In genomic region chr2:114175507-114175906, GRCh38 we compare ENCODE assay signal across 4 cellular contexts.
TF ChIP-seq lines count a peak whose summit lies in the region.

No MANE protein-coding gene starts in this region.

TF ChIP-seq in HepG2, 621 proteins besides CTCF, POLR2A, EP300 and RAD21:
- TF ChIP-seq NFIC (IDR thresholded peaks at IDR 0.05; ENCODE audit: low read length) (no peak), DNMT3B (CRISPR knock-in tag; conservative IDR thresholded peaks at IDR 0.05) (no peak), MAFF (IDR thresholded peaks at IDR 0.05; ENCODE audit: low read depth, low read length) (peak; percentile 91), MAFK (conservative IDR thresholded peaks at IDR 0.05 in 1 of 2, IDR thresholded peaks at IDR 0.05 in 1 of 2; ENCODE audit: low read length in 2 of 2) (peak; percentile 90 to 92)
- TF ChIP-seq, protein P1, sequence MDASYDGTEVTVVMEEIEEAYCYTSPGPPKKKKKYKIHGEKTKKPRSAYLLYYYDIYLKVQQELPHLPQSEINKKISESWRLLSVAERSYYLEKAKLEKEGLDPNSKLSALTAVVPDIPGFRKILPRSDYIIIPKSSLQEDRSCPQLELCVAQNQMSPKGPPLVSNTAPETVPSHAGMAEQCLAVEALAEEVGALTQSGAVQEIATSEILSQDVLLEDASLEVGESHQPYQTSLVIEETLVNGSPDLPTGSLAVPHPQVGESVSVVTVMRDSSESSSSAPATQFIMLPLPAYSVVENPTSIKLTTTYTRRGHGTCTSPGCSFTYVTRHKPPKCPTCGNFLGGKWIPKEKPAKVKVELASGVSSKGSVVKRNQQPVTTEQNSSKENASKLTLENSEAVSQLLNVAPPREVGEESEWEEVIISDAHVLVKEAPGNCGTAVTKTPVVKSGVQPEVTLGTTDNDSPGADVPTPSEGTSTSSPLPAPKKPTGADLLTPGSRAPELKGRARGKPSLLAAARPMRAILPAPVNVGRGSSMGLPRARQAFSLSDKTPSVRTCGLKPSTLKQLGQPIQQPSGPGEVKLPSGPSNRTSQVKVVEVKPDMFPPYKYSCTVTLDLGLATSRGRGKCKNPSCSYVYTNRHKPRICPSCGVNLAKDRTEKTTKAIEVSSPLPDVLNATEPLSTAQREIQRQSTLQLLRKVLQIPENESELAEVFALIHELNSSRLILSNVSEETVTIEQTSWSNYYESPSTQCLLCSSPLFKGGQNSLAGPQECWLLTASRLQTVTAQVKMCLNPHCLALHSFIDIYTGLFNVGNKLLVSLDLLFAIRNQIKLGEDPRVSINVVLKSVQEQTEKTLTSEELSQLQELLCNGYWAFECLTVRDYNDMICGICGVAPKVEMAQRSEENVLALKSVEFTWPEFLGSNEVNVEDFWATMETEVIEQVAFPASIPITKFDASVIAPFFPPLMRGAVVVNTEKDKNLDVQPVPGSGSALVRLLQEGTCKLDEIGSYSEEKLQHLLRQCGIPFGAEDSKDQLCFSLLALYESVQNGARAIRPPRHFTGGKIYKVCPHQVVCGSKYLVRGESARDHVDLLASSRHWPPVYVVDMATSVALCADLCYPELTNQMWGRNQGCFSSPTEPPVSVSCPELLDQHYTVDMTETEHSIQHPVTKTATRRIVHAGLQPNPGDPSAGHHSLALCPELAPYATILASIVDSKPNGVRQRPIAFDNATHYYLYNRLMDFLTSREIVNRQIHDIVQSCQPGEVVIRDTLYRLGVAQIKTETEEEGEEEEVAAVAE (CRISPR knock-in tag; IDR thresholded peaks at IDR 0.05; ENCODE audit: borderline replicate concordance): no peak

TF ChIP-seq in A549, 52 proteins besides CTCF, POLR2A, EP300 and RAD21:
- TF ChIP-seq MAFK (IDR thresholded peaks at IDR 0.05; ENCODE audit: partially characterized antibody) (peak; percentile 75), RFX5 (IDR thresholded peaks at IDR 0.05) (no peak)

TF ChIP-seq in IMR-90, 13 proteins besides CTCF, POLR2A, EP300 and RAD21:
- TF ChIP-seq MAFK (IDR thresholded peaks at IDR 0.05; ENCODE audit: low read depth, low read length): peak; percentile 59; the same call in 1 of the 2 replicates
- no peak for TF ChIP-seq BHLHE40 (IDR thresholded peaks at IDR 0.05; ENCODE audit: low read depth, low read length)

TF ChIP-seq in K562, 482 proteins besides CTCF, POLR2A, EP300 and RAD21:
- no peak for TF ChIP-seq ASH1L (IDR thresholded peaks at IDR 0.05; ENCODE audit: borderline replicate concordance, low read depth, partially characterized antibody)
- TF ChIP-seq MAFF (IDR thresholded peaks at IDR 0.05; ENCODE audit: low read length): 0 out of 2 replicates have a peak, but pooled peaks have one; percentile 22
- TF ChIP-seq ZNF316 (IDR thresholded peaks at IDR 0.05): peak; percentile 25; the same call in 1 of the 2 replicates
- TF ChIP-seq, protein P2, sequence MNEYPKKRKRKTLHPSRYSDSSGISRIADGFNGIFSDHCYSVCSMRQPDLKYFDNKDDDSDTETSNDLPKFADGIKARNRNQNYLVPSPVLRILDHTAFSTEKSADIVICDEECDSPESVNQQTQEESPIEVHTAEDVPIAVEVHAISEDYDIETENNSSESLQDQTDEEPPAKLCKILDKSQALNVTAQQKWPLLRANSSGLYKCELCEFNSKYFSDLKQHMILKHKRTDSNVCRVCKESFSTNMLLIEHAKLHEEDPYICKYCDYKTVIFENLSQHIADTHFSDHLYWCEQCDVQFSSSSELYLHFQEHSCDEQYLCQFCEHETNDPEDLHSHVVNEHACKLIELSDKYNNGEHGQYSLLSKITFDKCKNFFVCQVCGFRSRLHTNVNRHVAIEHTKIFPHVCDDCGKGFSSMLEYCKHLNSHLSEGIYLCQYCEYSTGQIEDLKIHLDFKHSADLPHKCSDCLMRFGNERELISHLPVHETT (CRISPR knock-in tag; conservative IDR thresholded peaks at IDR 0.05 in 1 of 2, IDR thresholded peaks at IDR 0.05 in 1 of 2): no peak
- no peak for TF ChIP-seq FOXK1 (CRISPR knock-in tag; IDR thresholded peaks at IDR 0.05; ENCODE audit: borderline replicate concordance)
- TF ChIP-seq, protein P3, sequence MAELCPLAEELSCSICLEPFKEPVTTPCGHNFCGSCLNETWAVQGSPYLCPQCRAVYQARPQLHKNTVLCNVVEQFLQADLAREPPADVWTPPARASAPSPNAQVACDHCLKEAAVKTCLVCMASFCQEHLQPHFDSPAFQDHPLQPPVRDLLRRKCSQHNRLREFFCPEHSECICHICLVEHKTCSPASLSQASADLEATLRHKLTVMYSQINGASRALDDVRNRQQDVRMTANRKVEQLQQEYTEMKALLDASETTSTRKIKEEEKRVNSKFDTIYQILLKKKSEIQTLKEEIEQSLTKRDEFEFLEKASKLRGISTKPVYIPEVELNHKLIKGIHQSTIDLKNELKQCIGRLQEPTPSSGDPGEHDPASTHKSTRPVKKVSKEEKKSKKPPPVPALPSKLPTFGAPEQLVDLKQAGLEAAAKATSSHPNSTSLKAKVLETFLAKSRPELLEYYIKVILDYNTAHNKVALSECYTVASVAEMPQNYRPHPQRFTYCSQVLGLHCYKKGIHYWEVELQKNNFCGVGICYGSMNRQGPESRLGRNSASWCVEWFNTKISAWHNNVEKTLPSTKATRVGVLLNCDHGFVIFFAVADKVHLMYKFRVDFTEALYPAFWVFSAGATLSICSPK (IDR thresholded peaks at IDR 0.05; ENCODE audit: borderline replicate concordance): no peak
- no peak for TF ChIP-seq CREM (IDR thresholded peaks at IDR 0.05; ENCODE audit: low read depth)
- TF ChIP-seq ZNF174 (CRISPR knock-in tag; IDR thresholded peaks at IDR 0.05): no peak
- no peak for TF ChIP-seq HOXB6 (CRISPR knock-in tag; IDR thresholded peaks at IDR 0.05; ENCODE audit: borderline replicate concordance)
